17 cellular contexts compared by ENCODE assay signal in the genomic region with DNA sequence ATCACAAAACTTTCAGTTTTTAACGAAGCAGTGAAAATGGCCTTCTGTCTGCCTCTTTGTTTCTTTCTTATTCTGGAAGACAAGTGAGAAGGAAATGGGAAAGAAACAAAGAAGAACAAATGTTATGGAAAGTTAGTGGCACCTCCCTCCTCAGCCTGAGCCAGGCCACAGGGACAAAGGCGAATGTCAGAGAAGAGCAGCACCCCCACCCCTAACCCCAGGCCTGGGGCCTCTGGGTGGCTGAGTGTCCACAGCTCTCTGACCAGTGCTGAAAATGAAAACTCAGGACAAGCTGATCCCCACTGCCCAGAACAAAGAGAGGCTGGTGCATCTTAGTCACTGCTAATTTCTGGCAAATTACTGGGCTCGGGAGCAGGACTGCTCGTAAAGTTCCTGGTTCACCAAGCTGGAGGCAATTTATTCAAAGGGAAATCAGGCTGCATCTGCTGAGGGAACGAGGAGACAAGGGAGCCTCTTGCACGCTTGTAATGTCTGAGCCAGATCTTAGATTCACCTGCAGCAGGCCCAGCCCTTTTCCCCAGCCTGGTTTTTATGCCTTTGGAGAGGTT. TPM values are rescaled to one million over a fixed set of nuclear protein-coding genes. Genes with fewer than 3 reads are reported as not detected.
DNase-seq lines count a peak whose midpoint lies in the region; ATAC-seq and TF ChIP-seq lines count a peak whose summit lies in the region.
"Had no signal": no experiment of that assay in that cellular context is flagged by ENCODE, and none has a peak within 500 bp of the region (broad histone marks: within the 10 kb centered on the region; RNA-seq: fewer than 3 reads in every experiment).

No MANE protein-coding gene starts in this region.

- H3K9me3 ChIP-seq in IMR-90 (ENCODE audit: control insufficient read depth, insufficient read depth, low read length), result no peaks in the 10 kb centered on the region
- H3K9me3 ChIP-seq in neural progenitor cell (ENCODE audit: low read depth), result no peaks in the 10 kb centered on the region
- H3K9me3 ChIP-seq: SJCRH30, tibial nerve had no signal

- DNase-seq in EL, result peak; percentile 17
- no peak for DNase-seq in IMR-90
- no peak for DNase-seq in caudate nucleus (lab: John Stamatoyannopoulos, UW)
- peak; percentile 34 for DNase-seq in neural progenitor cell (ENCODE audit: low spot score)
- DNase-seq in activated gamma-delta T cell treated with Interleukin-2 at 50 U/mL for 16 hours, result no peak
- DNase-seq: activated naive CD8-positive, alpha-beta T cell treated with anti-CD3 and anti-CD28 coated beads, Interleukin-2, amount 50 U/mL, for 24 hours; activated T-cell treated with anti-CD3 and anti-CD28 coated beads, Interleukin-2, amount 50 U/mL, for 4 hours; CD8-positive, alpha-beta T cell; left ventricle myocardium superior; naive thymus-derived CD4-positive, alpha-beta T cell; NCI-H1930; SJCRH30; stimulated activated CD8-positive, alpha-beta memory T cell treated with anti-CD3 and anti-CD28 coated beads, Interleukin-4, amount 100 ng/mL, for 48 hours had no signal

- no peak overlapping the region for H2AK9ac ChIP-seq in IMR-90 (replicated peaks; ENCODE audit: low read depth, low read length, poor library complexity)

- peaks cover 31% of the 10 kb centered on the region for H3K4me1 Mint-ChIP-seq in neural progenitor cell
- H3K4me1 Mint-ChIP-seq: activated naive CD8-positive, alpha-beta T cell treated with anti-CD3 and anti-CD28 coated beads, Interleukin-2, amount 50 U/mL, for 24 hours had no signal

- no peak for TF ChIP-seq CTCF in IMR-90 (conservative IDR thresholded peaks at IDR 0.05; ENCODE audit: low read depth, low read length)
- no peak for TF ChIP-seq CTCF in neural progenitor cell (IDR thresholded peaks at IDR 0.05)

- H3K4me1 ChIP-seq in IMR-90 (ENCODE audit: control insufficient read depth, insufficient read depth, low read length) (no peaks in the 10 kb centered on the region), neural progenitor cell (peaks cover 9% of the 10 kb centered on the region)
- H3K4me1 ChIP-seq: tibial nerve had no signal

- POLR2A ChIA-PET in IMR-90 (lab: Charles Lee; ENCODE audit: unreplicated experiment), result no interaction called here

- intact Hi-C loops in IMR-90 (cut with micrococcal nuclease), result no loop called here

- in situ Hi-C loops in IMR-90 (cut with MboI; ENCODE audit: low sequenced_read_pairs), result no loop called here

- H3K4me3 ChIP-seq in IMR-90 (ENCODE audit: insufficient read depth, low read depth, low read length) (no peak overlapping the region), neural progenitor cell (no peak overlapping the region)
- H3K4me3 ChIP-seq: K562, SJCRH30, tibial nerve had no signal

- no peak overlapping the region for H3K18ac ChIP-seq in IMR-90 (ENCODE audit: low read depth, low read length)

- H3K9me1 ChIP-seq in IMR-90 (ENCODE audit: insufficient read depth, low read length), result no peaks in the 10 kb centered on the region

- no peak overlapping the region for H4K8ac ChIP-seq in IMR-90 (ENCODE audit: low read depth in 2 of 2, low read length in 2 of 2)

- H2AFZ ChIP-seq in IMR-90 (replicated peaks; ENCODE audit: low read length, poor library complexity), result peak overlapping the region; percentile 6
- peak overlapping the region; percentile 97 for H2AFZ ChIP-seq in neural progenitor cell (replicated peaks)

- no peak for TF ChIP-seq POLR2A in IMR-90 (IDR thresholded peaks at IDR 0.05; ENCODE audit: low read depth, low read length)

- no peak overlapping the region for H3K4me3 Mint-ChIP-seq in neural progenitor cell
- H3K4me3 Mint-ChIP-seq: activated naive CD8-positive, alpha-beta T cell treated with anti-CD3 and anti-CD28 coated beads, Interleukin-2, amount 50 U/mL, for 24 hours; activated T-cell treated with anti-CD3 and anti-CD28 coated beads, Interleukin-2, amount 50 U/mL, for 4 hours; CD8-positive, alpha-beta T cell; naive thymus-derived CD4-positive, alpha-beta T cell had no signal

- dilution Hi-C loops in IMR-90 (cut with HindIII; ENCODE audit: low sequenced_read_pairs, unreplicated experiment), result no loop called here

- H3K36me3 ChIP-seq in IMR-90 (ENCODE audit: control insufficient read depth, insufficient read depth, low read length) (no peaks in the 10 kb centered on the region), neural progenitor cell (no peaks in the 10 kb centered on the region)
- H3K36me3 ChIP-seq: SJCRH30, tibial nerve had no signal

- H3K4me2 ChIP-seq in IMR-90 (ENCODE audit: low read depth, low read length) (no peak overlapping the region), neural progenitor cell (peak overlapping the region; percentile 44)

- H3K79me2 ChIP-seq in neural progenitor cell (ENCODE audit: low read depth), result no peaks in the 10 kb centered on the region

- H2AK5ac ChIP-seq in IMR-90 (ENCODE audit: low read depth, low read length), result no peak overlapping the region

- peaks cover 9% of the 10 kb centered on the region for H3F3A ChIP-seq in neural progenitor cell (ENCODE audit: low read depth)

- H2BK20ac ChIP-seq in IMR-90 (ENCODE audit: low read depth, low read length), result no peak overlapping the region

- BruUV-seq in IMR-90 (replicated peaks; lab: Mats Ljungman, UMichigan), result no TSS peak

- H2BK120ac ChIP-seq in IMR-90 (ENCODE audit: low read depth, low read length), result no peak overlapping the region

- H4K5ac ChIP-seq in IMR-90 (ENCODE audit: low read depth, low read length), result no peak overlapping the region

- H4K20me1 ChIP-seq in IMR-90 (ENCODE audit: insufficient read depth, low read length) (no peaks in the 10 kb centered on the region), neural progenitor cell (ENCODE audit: low read depth) (no peaks in the 10 kb centered on the region)

- no peaks in the 10 kb centered on the region for H3K36me3 Mint-ChIP-seq in neural progenitor cell
- H3K36me3 Mint-ChIP-seq: CD8-positive, alpha-beta T cell; naive thymus-derived CD4-positive, alpha-beta T cell had no signal

- H3K23ac ChIP-seq in IMR-90 (ENCODE audit: low read depth, low read length), result no peak overlapping the region

- no peak overlapping the region for H3K14ac ChIP-seq in IMR-90 (replicated peaks; ENCODE audit: low read depth, low read length)

- no peak overlapping the region for H2BK15ac ChIP-seq in IMR-90 (ENCODE audit: low read depth, low read length)

- no peak overlapping the region for H4K91ac ChIP-seq in IMR-90 (ENCODE audit: insufficient read depth, low read depth, low read length)

- peaks cover 7% of the 10 kb centered on the region for H3K27me3 Mint-ChIP-seq in neural progenitor cell (ENCODE audit: insufficient read depth, low read depth)
- H3K27me3 Mint-ChIP-seq: activated naive CD8-positive, alpha-beta T cell treated with anti-CD3 and anti-CD28 coated beads, Interleukin-2, amount 50 U/mL, for 24 hours had no signal

- no peaks in the 10 kb centered on the region for H3K9me3 Mint-ChIP-seq in neural progenitor cell
- H3K9me3 Mint-ChIP-seq: activated naive CD8-positive, alpha-beta T cell treated with anti-CD3 and anti-CD28 coated beads, Interleukin-2, amount 50 U/mL, for 24 hours; activated T-cell treated with anti-CD3 and anti-CD28 coated beads, Interleukin-2, amount 50 U/mL, for 4 hours; CD8-positive, alpha-beta T cell; naive thymus-derived CD4-positive, alpha-beta T cell had no signal

- H3K27ac ChIP-seq in IMR-90 (ENCODE audit: insufficient read depth, low read length), result no peak overlapping the region
- peak overlapping the region; percentile 8 for H3K27ac ChIP-seq in caudate nucleus (ENCODE audit: low read depth, low read length)
- H3K27ac ChIP-seq in neural progenitor cell, result peak overlapping the region; percentile 60
- H3K27ac ChIP-seq: SJCRH30, tibial nerve had no signal

- no peak overlapping the region for H3K56ac ChIP-seq in IMR-90 (ENCODE audit: extremely low read depth, insufficient read depth, low read length)

- H3K9ac ChIP-seq in IMR-90 (ENCODE audit: low read depth, low read length) (no peak overlapping the region), neural progenitor cell (no peak overlapping the region)

- no peaks in the 10 kb centered on the region for H3K79me1 ChIP-seq in IMR-90 (ENCODE audit: low read depth in 1 of 2, low read length in 2 of 2)

- WGBS in IMR-90 (ENCODE audit: extremely low coverage in 2 of 2, insufficient read length in 1 of 2), 2 experiments, result 40% methylated on average over 2 of the region's 6 CpGs; no CpG with 5 or more reads in 1 of the 2 experiments

- H2BK5ac ChIP-seq in IMR-90 (ENCODE audit: low read depth, low read length, poor library complexity, severe bottlenecking), result no peak overlapping the region

- peak overlapping the region; percentile 92 for H3K27ac Mint-ChIP-seq in neural progenitor cell
- H3K27ac Mint-ChIP-seq: activated naive CD8-positive, alpha-beta T cell treated with anti-CD3 and anti-CD28 coated beads, Interleukin-2, amount 50 U/mL, for 24 hours; CD8-positive, alpha-beta T cell; naive thymus-derived CD4-positive, alpha-beta T cell had no signal

- no peak; the same call in 1 of the 2 replicates for ATAC-seq in IMR-90 (ENCODE audit: low read depth)
- no peak for ATAC-seq in esophagus mucosa
- ATAC-seq in HG02759 (IDR thresholded peaks at IDR 0.05; ENCODE audit: unreplicated experiment), result no peak
- ATAC-seq: activated naive CD8-positive, alpha-beta T cell treated with anti-CD3 and anti-CD28 coated beads, Interleukin-2, amount 50 U/mL, for 24 hours; activated T-cell treated with anti-CD3 and anti-CD28 coated beads, Interleukin-2, amount 50 U/mL, for 4 hours; CD8-positive, alpha-beta T cell; K562; left ventricle myocardium superior; naive thymus-derived CD4-positive, alpha-beta T cell had no signal

- no peak overlapping the region for H3K4ac ChIP-seq in IMR-90 (ENCODE audit: low read depth, low read length)

- TF ChIP-seq RAD21 in IMR-90 (IDR thresholded peaks at IDR 0.05; ENCODE audit: low read length), result no peak

- H3K27me3 ChIP-seq in IMR-90 (ENCODE audit: control insufficient read depth, insufficient read depth, low read length) (peaks cover 9% of the 10 kb centered on the region), neural progenitor cell (no peaks in the 10 kb centered on the region)
- H3K27me3 ChIP-seq: SJCRH30, tibial nerve had no signal

- CTCF ChIA-PET in IMR-90 (lab: Yijun Ruan, JAX), result no interaction called here

TF ChIP-seq in IMR-90, 13 proteins besides CTCF, POLR2A, EP300 and RAD21:
- no peak for TF ChIP-seq NFE2L2 (IDR thresholded peaks at IDR 0.05; ENCODE audit: low read depth, low read length)

RNA-seq across cellular contexts. Expression of a gene that starts 43.1 kb away (rescaled TPM):
- total RNA-seq in IMR-90 (2012; rRNA removed) (72.9 and 206 TPM in 2 replicates), neural progenitor cell (ENCODE audit: low replicate concordance) (273 and 362 TPM in 2 replicates), esophagus mucosa (420 TPM)
- 188 and 231 TPM in 2 replicates for polyA plus RNA-seq in IMR-90 (2012; rRNA removed)
- 282 and 543 TPM in 2 replicates for polyA plus RNA-seq in IMR-90 (2012; cell fraction: cytosol; rRNA removed)
- polyA plus RNA-seq in IMR-90 (2012; cell fraction: nucleus; rRNA removed; ENCODE audit: low replicate concordance), result 112 and 173 TPM in 2 replicates

Comparison
In these comparisons a context has a peak if more than half of its experiments do, and no peak if none do; other contexts are left out.
1. DNase-seq: peak in EL (single experiment) and neural progenitor cell (single experiment); none in IMR-90 (single experiment), caudate nucleus (0 of 61) and activated gamma-delta T cell treated with Interleukin-2 at 50 U/mL for 16 hours (single experiment).